Comparison of ENCODE assay signal across 8 cellular contexts in the genomic region with DNA sequence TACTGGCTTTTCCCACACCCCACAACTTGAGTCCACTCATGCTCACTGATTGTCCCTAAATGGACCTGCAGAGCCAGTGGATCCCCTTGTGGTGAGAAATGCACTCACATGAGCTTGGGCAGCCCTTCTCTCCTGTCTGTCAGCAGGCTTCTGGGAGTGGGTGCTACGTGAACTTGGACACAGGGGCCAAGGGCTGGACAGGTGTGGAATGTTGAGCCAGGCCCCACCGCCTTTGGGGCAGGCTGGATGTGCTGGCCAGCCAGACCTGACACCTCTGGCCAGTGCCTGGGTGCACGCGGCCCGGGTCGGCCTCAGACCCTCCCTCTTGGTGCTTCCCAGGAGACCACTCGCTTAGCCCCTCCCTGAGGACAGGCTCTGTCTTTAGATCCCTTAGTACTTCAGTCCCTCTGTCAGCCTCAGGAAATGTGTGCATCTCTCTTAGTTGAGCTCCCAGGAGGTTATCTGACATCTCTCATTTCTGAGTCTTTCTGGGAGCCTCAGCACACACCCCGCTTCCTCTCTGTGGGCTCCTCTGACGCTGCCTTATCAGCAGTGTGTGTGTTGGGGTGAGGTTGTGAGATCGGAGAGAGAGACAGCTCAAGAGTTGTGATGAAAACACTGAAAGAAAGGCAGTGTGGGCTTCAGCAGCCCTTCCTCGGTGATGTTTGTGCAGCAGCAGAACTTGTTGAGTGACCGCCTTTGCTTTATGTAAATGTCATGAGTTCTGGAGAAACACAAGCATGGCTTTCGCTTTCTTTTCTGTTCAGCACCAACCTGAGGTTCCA.
A peak's percentile ranks its signal among the peaks of the same experiment; 100 is the strongest.
DNase-seq lines count a peak whose midpoint lies in the region; ATAC-seq, FAIRE-seq and TF ChIP-seq lines count a peak whose summit lies in the region.

No MANE protein-coding gene starts in this region.

- CTCF ChIA-PET in OCI-LY7 (lab: Charles Lee; ENCODE audit: unreplicated experiment): interaction anchor here (1.2 kb wide), 1 partner anchor 14 kb away, joined by 3 read pairs; no protein-coding TSS in a partner anchor

- 26% methylated on average over 13 of the region's 13 CpGs for WGBS in thymus

- no peaks in the 10 kb centered on the region for H3K9me3 Mint-ChIP-seq in GM23338

- DNase-seq in GM12891 (ENCODE audit: insufficient read length, low spot score) (no peak), GM23338 (ENCODE audit: low spot score) (peak; percentile 73), OCI-LY7 (ENCODE audit: low spot score) (no peak), left lung (no peak), NCI-H2227 treated with DMSO at 0.1 percent for 48 hours (lab: John Stamatoyannopoulos, UW) (no peak), putamen (ENCODE audit: low spot score) (no peak)
- DNase-seq in activated effector memory CD4-positive, alpha-beta T cell treated with Interleukin-2 at 50 U/mL for 16 hours: peak; percentile 62

- H3K9me2 ChIP-seq in GM23338 (ENCODE audit: insufficient read depth) (no peaks in the 10 kb centered on the region), OCI-LY7 (ENCODE audit: insufficient read depth, low read length) (no peaks in the 10 kb centered on the region)

- no peak overlapping the region for H3K4me3 ChIP-seq in GM23338
- no peak overlapping the region for H3K4me3 ChIP-seq in OCI-LY7 (ENCODE audit: low read depth, low read length, poor library complexity, severe bottlenecking)
- H3K4me3 ChIP-seq in left lung: peak overlapping the region in 1 of 2 donors; percentile 0
- peak overlapping the region; percentile 21 for H3K4me3 ChIP-seq in thymus (ENCODE audit: low read length)

- H3K9me3 ChIP-seq in OCI-LY7 (ENCODE audit: low read length) (no peaks in the 10 kb centered on the region), left lung (no peaks in the 10 kb centered on the region), thymus (ENCODE audit: control insufficient read depth) (no peaks in the 10 kb centered on the region)

- no peaks in the 10 kb centered on the region for H3K36me3 ChIP-seq in GM23338 (ENCODE audit: insufficient read depth)
- H3K36me3 ChIP-seq in OCI-LY7 (ENCODE audit: insufficient read depth, low read length): no peaks in the 10 kb centered on the region
- no peaks in the 10 kb centered on the region for H3K36me3 ChIP-seq in left lung
- no peaks in the 10 kb centered on the region for H3K36me3 ChIP-seq in thymus (ENCODE audit: control insufficient read depth, insufficient read depth)

- peak overlapping the region; percentile 90 for H3K27ac Mint-ChIP-seq in GM23338

- no peak overlapping the region; the same call in 2 of the 3 replicates for H3K4me3 Mint-ChIP-seq in GM23338

- peak; percentile 43; the same call in 1 of the 2 replicates for TF ChIP-seq POLR2A in GM12891 (IDR thresholded peaks at IDR 0.05; ENCODE audit: low read depth, low read length)

- H3K27me3 Mint-ChIP-seq in GM23338 (ENCODE audit: insufficient read depth, low read depth, poor library complexity): no peaks in the 10 kb centered on the region

- H3K79me2 ChIP-seq in GM23338 (replicated peaks; ENCODE audit: insufficient read depth): peaks cover 63% of the 10 kb centered on the region
- H3K79me2 ChIP-seq in OCI-LY7 (ENCODE audit: insufficient read depth, low read depth, low read length): no peaks in the 10 kb centered on the region

- ATAC-seq in GM23338: peak; percentile 86
- ATAC-seq in left lung: peak; percentile 64

- peaks cover 11% of the 10 kb centered on the region for H3K4me1 ChIP-seq in GM23338 (ENCODE audit: insufficient read depth)
- H3K4me1 ChIP-seq in OCI-LY7 (ENCODE audit: insufficient read depth, low read length, poor library complexity, severe bottlenecking): peaks cover 14% of the 10 kb centered on the region
- H3K4me1 ChIP-seq in left lung: peaks cover 0 to 21% of the 10 kb centered on the region in 2 donors
- peaks cover 26% of the 10 kb centered on the region for H3K4me1 ChIP-seq in thymus (ENCODE audit: control insufficient read depth, insufficient read depth, low read length)

- POLR2A ChIA-PET in OCI-LY7 (lab: Charles Lee): interaction anchor here (0.9 kb wide), 1 partner anchor 15 kb away, joined by 3 read pairs; no protein-coding TSS in a partner anchor

- no peaks in the 10 kb centered on the region for H3K27me3 ChIP-seq in GM23338 (ENCODE audit: insufficient read depth)
- H3K27me3 ChIP-seq in left lung: no peaks in the 10 kb centered on the region
- no peaks in the 10 kb centered on the region for H3K27me3 ChIP-seq in thymus (ENCODE audit: control insufficient read depth, insufficient read depth)

- no peaks in the 10 kb centered on the region for H3K36me3 Mint-ChIP-seq in GM23338 (ENCODE audit: low read depth)

- intact Hi-C loops in OCI-LY7 (cut with micrococcal nuclease; ENCODE audit: unreplicated experiment): no loop called here
- intact Hi-C loops in left lung (cut with DNase I): no loop called here

- H2AFZ ChIP-seq in GM23338: no peak overlapping the region
- H2AFZ ChIP-seq in OCI-LY7 (ENCODE audit: low read length): no peak overlapping the region

- H3K27ac ChIP-seq in GM23338 (ENCODE audit: low read depth): 0 out of 2 replicates have a peak overlapping the region, but pooled peaks have one; percentile 39
- no peak overlapping the region for H3K27ac ChIP-seq in OCI-LY7 (ENCODE audit: low read depth, low read length, poor library complexity, severe bottlenecking)
- H3K27ac ChIP-seq in left lung: peak overlapping the region; percentile 16 to 39
- H3K27ac ChIP-seq in thymus (ENCODE audit: low read depth): peak overlapping the region; percentile 91

- FAIRE-seq in GM12891 (lab: Jason Lieb, UNC): peak; percentile 95

- H4K20me1 ChIP-seq in GM23338 (replicated peaks; ENCODE audit: insufficient read depth) (peaks cover 9% of the 10 kb centered on the region; the same call in 1 of the 2 replicates), OCI-LY7 (ENCODE audit: insufficient read depth, low read length) (no peaks in the 10 kb centered on the region)

- peaks cover 17% of the 10 kb centered on the region for H3K4me1 Mint-ChIP-seq in GM23338

- H3F3A ChIP-seq in GM23338 (replicated peaks; ENCODE audit: low read depth): peaks cover 4% of the 10 kb centered on the region

- H3K4me2 ChIP-seq in GM23338 (no peak overlapping the region), OCI-LY7 (ENCODE audit: low read length) (peak overlapping the region; percentile 42; the same call in 1 of the 2 replicates)

- BruUV-seq in OCI-LY7 (replicated peaks; lab: Mats Ljungman, UMichigan): no TSS peak

- peak; percentile 60 to 63 for TF ChIP-seq CTCF in GM23338 (conservative IDR thresholded peaks at IDR 0.05; ENCODE audit: low read depth in 2 of 2)
- peak; percentile 31; the same call in 1 of the 2 replicates for TF ChIP-seq CTCF in OCI-LY7 (conservative IDR thresholded peaks at IDR 0.05; ENCODE audit: low read length)
- peak in 1 of 2 donors; percentile 17 for TF ChIP-seq CTCF in left lung (IDR thresholded peaks at IDR 0.05)

TF ChIP-seq in GM12891, 5 proteins besides CTCF, POLR2A, EP300 and RAD21:
- TF ChIP-seq SPI1 (IDR thresholded peaks at IDR 0.05; ENCODE audit: low read depth, low read length): peak; percentile 66
- peak; percentile 44; the same call in 1 of the 2 replicates for TF ChIP-seq POU2F2 (IDR thresholded peaks at IDR 0.05; ENCODE audit: low read depth, low read length)
- TF ChIP-seq TAF1 (IDR thresholded peaks at IDR 0.05; ENCODE audit: low read depth, low read length): no peak; the same call in 1 of the 2 replicates

TF ChIP-seq in GM23338, 12 proteins besides CTCF, POLR2A, EP300 and RAD21:
- no peak for TF ChIP-seq POLR2AphosphoS5 (IDR thresholded peaks at IDR 0.05; ENCODE audit: low read depth)
- no peak for TF ChIP-seq REST (IDR thresholded peaks at IDR 0.05; ENCODE audit: unreplicated experiment)
- no peak for TF ChIP-seq EZH2phosphoT487 (IDR thresholded peaks at IDR 0.05; ENCODE audit: unreplicated experiment)
- TF ChIP-seq NANOG (IDR thresholded peaks at IDR 0.05; ENCODE audit: borderline replicate concordance): no peak

Comparison
In these comparisons a context has a peak if more than half of its experiments do, and no peak if none do; other contexts are left out.
1. DNase-seq: peak in GM23338 (single experiment) and activated effector memory CD4-positive, alpha-beta T cell treated with Interleukin-2 at 50 U/mL for 16 hours (single experiment); none in GM12891 (single experiment), OCI-LY7 (single experiment), left lung (0 of 2), NCI-H2227 treated with DMSO at 0.1 percent for 48 hours (single experiment) and putamen (single experiment).